Comparison of ENCODE assay signal across 8 cellular contexts in the genomic region with DNA sequence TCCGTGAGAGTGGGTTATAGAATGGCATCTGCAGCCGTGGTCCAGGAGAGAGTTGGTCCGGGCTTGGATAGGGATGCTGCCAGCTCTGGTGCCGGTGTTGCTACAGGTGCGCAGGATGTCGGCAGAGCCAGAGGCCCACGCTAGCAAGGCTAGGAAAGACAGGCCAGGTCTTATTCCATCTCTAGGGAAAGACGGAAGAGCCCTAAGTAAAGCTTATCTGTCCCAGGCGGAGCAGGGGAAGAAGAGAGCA. TPM values are rescaled to one million over a fixed set of nuclear protein-coding genes. Genes with fewer than 3 reads are reported as not detected.
DNase-seq lines count a peak whose midpoint lies in the region; ATAC-seq and TF ChIP-seq lines count a peak whose summit lies in the region.

No MANE protein-coding gene starts in this region.

- intact Hi-C loops in MCF 10A (cut with micrococcal nuclease), result no loop called here

- no peak for TF ChIP-seq CTCF in MCF 10A (IDR thresholded peaks at IDR 0.05; ENCODE audit: unreplicated experiment)

- peak overlapping the region; percentile 75 for H3K4me3 Mint-ChIP-seq in MCF 10A (ENCODE audit: unreplicated experiment)

- peaks cover 42% of the 10 kb centered on the region for H3K4me1 Mint-ChIP-seq in MCF 10A (ENCODE audit: insufficient read depth, unreplicated experiment)

- no peak for DNase-seq in MCF 10A (ENCODE audit: unreplicated experiment)
- peak; percentile 44 for DNase-seq in myocyte (ENCODE audit: low read depth)
- DNase-seq in NCI-H226, result no peak

- no peaks in the 10 kb centered on the region for H3K27me3 Mint-ChIP-seq in MCF 10A (ENCODE audit: insufficient read depth, unreplicated experiment)

- no peaks in the 10 kb centered on the region for H3K9me3 Mint-ChIP-seq in MCF 10A (ENCODE audit: unreplicated experiment)

- ATAC-seq in GM18873 (IDR thresholded peaks at IDR 0.05; ENCODE audit: low FRiP score, unreplicated experiment) (peak; percentile 5), HG03378 (IDR thresholded peaks at IDR 0.05; ENCODE audit: unreplicated experiment) (peak; percentile 5), HG02798 (IDR thresholded peaks at IDR 0.05; ENCODE audit: poor library complexity, unreplicated experiment) (no peak), GM19397 (IDR thresholded peaks at IDR 0.05; ENCODE audit: unreplicated experiment) (no peak), HG02678 (IDR thresholded peaks at IDR 0.05; ENCODE audit: unreplicated experiment) (no peak)

- H3K27ac Mint-ChIP-seq in MCF 10A (ENCODE audit: low read depth, unreplicated experiment), result peak overlapping the region; percentile 14

- BruUV-seq in MCF 10A (replicated peaks; lab: Mats Ljungman, UMichigan), result no TSS peak

- CTCF ChIA-PET in MCF 10A (lab: Yijun Ruan, JAX), result interaction anchor here (0.7 to 1.8 kb wide), 8 partner anchors 10 to 108 kb away, joined by 3 to 9 read pairs (median 4); partner anchors contain the start of genes IRF9 and PSME2

- peaks cover 26% of the 10 kb centered on the region for H3K36me3 Mint-ChIP-seq in MCF 10A (ENCODE audit: insufficient read depth, unreplicated experiment)

- POLR2A ChIA-PET in MCF 10A (lab: Yijun Ruan, JAX), result interaction anchor here (0.7 to 12.5 kb wide), 14 partner anchors 8 to 1306 kb away, joined by 3 to 252 read pairs (median 10); partner anchors contain the start of genes DCAF11, IPO4, IRF9 and MRPL52

RNA-seq across cellular contexts. Expression of gene PSME1, which starts 0.5 kb away (rescaled TPM):
- total RNA-seq in MCF 10A (2022) (126 and 135 TPM in 2 replicates), myocyte (423 and 428 TPM in 2 replicates)
- polyA plus RNA-seq in myocyte (2012), result 192 TPM

RNA-seq across cellular contexts. Expression of gene FITM1, which starts 5.0 kb away (rescaled TPM):
- total RNA-seq in MCF 10A (2022) (0.47 TPM in 1 of 2 replicates, not detected in the other), myocyte (144 and 180 TPM in 2 replicates)
- 14.7 TPM for polyA plus RNA-seq in myocyte (2012)

RNA-seq across cellular contexts. Expression of gene EMC9, which starts 5.9 kb away (rescaled TPM):
- 49.2 and 49.9 TPM in 2 replicates for total RNA-seq in MCF 10A (2022)
- 18.8 and 25.4 TPM in 2 replicates for total RNA-seq in myocyte
- polyA plus RNA-seq in myocyte (2012), result 30.2 TPM

RNA-seq across cellular contexts. Expression of gene PSME2, which starts 10.9 kb away (rescaled TPM):
- 134 and 135 TPM in 2 replicates for total RNA-seq in MCF 10A (2022)
- 107 and 129 TPM in 2 replicates for total RNA-seq in myocyte
- 130 TPM for polyA plus RNA-seq in myocyte (2012)

RNA-seq across cellular contexts. Expression of gene RNF31, which starts 11.8 kb away (rescaled TPM):
- total RNA-seq in MCF 10A (2022) (62.2 and 67.4 TPM in 2 replicates), myocyte (57.6 and 60.4 TPM in 2 replicates)
- 44.4 TPM for polyA plus RNA-seq in myocyte (2012)

Comparison
In these comparisons a context has a peak if more than half of its experiments do, and no peak if none do; other contexts are left out.
1. ATAC-seq: peak in GM18873 (single experiment) and HG03378 (single experiment); none in HG02798 (single experiment), GM19397 (single experiment) and HG02678 (single experiment).
2. RNA of gene FITM1, which starts 5.0 kb away (total RNA-seq): 144 to 180 TPM in myocyte; 0.47 TPM in MCF 10A; every median in the first group is over 10 times any median in the second.